1 cellular context compared by ENCODE assay signal in genomic region chr2:15766303-15766861, GRCh38.
A peak's percentile ranks its signal among the peaks of the same experiment; 100 is the strongest.
TF ChIP-seq lines count a peak whose summit lies in the region.

No MANE protein-coding gene starts in this region.

TF ChIP-seq in HepG2, 621 proteins besides CTCF, POLR2A, EP300 and RAD21 (continued from another document and continues in another):
- no peak for TF ChIP-seq ZHX2 (IDR thresholded peaks at IDR 0.05; ENCODE audit: low read depth)
- no peak for TF ChIP-seq ZHX2 (CRISPR knock-in tag; IDR thresholded peaks at IDR 0.05; ENCODE audit: borderline replicate concordance)
- TF ChIP-seq ZBTB10 (CRISPR knock-in tag; IDR thresholded peaks at IDR 0.05; ENCODE audit: borderline replicate concordance): no peak
- TF ChIP-seq ARID5B (CRISPR knock-in tag; IDR thresholded peaks at IDR 0.05): peak; percentile 97
- peak; percentile 91 for TF ChIP-seq FOXO1 (CRISPR knock-in tag; IDR thresholded peaks at IDR 0.05)
- TF ChIP-seq, protein P1, sequence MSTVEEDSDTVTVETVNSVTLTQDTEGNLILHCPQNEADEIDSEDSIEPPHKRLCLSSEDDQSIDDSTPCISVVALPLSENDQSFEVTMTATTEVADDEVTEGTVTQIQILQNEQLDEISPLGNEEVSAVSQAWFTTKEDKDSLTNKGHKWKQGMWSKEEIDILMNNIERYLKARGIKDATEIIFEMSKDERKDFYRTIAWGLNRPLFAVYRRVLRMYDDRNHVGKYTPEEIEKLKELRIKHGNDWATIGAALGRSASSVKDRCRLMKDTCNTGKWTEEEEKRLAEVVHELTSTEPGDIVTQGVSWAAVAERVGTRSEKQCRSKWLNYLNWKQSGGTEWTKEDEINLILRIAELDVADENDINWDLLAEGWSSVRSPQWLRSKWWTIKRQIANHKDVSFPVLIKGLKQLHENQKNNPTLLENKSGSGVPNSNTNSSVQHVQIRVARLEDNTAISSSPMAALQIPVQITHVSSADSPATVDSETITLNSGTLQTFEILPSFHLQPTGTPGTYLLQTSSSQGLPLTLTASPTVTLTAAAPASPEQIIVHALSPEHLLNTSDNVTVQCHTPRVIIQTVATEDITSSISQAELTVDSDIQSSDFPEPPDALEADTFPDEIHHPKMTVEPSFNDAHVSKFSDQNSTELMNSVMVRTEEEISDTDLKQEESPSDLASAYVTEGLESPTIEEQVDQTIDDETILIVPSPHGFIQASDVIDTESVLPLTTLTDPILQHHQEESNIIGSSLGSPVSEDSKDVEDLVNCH (CRISPR knock-in tag; IDR thresholded peaks at IDR 0.05): no peak
- no peak for TF ChIP-seq SNAPC4 (CRISPR knock-in tag; IDR thresholded peaks at IDR 0.05)
- 0 out of 2 replicates have a peak, but pooled peaks have one; percentile 27 for TF ChIP-seq ZNF30 (CRISPR knock-in tag; IDR thresholded peaks at IDR 0.05)
- TF ChIP-seq DPF2 (CRISPR knock-in tag; IDR thresholded peaks at IDR 0.05; ENCODE audit: borderline replicate concordance, low read depth): no peak
- no peak for TF ChIP-seq PRPF4 (IDR thresholded peaks at IDR 0.05; ENCODE audit: low read depth, low read length, poor library complexity, severe bottlenecking)
- TF ChIP-seq, protein P2, sequence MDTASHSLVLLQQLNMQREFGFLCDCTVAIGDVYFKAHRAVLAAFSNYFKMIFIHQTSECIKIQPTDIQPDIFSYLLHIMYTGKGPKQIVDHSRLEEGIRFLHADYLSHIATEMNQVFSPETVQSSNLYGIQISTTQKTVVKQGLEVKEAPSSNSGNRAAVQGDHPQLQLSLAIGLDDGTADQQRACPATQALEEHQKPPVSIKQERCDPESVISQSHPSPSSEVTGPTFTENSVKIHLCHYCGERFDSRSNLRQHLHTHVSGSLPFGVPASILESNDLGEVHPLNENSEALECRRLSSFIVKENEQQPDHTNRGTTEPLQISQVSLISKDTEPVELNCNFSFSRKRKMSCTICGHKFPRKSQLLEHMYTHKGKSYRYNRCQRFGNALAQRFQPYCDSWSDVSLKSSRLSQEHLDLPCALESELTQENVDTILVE (CRISPR knock-in tag; IDR thresholded peaks at IDR 0.05): peak; percentile 78; the same call in 1 of the 2 replicates
- no peak for TF ChIP-seq FOXM1 (CRISPR knock-in tag; IDR thresholded peaks at IDR 0.05)
- TF ChIP-seq, protein P3, sequence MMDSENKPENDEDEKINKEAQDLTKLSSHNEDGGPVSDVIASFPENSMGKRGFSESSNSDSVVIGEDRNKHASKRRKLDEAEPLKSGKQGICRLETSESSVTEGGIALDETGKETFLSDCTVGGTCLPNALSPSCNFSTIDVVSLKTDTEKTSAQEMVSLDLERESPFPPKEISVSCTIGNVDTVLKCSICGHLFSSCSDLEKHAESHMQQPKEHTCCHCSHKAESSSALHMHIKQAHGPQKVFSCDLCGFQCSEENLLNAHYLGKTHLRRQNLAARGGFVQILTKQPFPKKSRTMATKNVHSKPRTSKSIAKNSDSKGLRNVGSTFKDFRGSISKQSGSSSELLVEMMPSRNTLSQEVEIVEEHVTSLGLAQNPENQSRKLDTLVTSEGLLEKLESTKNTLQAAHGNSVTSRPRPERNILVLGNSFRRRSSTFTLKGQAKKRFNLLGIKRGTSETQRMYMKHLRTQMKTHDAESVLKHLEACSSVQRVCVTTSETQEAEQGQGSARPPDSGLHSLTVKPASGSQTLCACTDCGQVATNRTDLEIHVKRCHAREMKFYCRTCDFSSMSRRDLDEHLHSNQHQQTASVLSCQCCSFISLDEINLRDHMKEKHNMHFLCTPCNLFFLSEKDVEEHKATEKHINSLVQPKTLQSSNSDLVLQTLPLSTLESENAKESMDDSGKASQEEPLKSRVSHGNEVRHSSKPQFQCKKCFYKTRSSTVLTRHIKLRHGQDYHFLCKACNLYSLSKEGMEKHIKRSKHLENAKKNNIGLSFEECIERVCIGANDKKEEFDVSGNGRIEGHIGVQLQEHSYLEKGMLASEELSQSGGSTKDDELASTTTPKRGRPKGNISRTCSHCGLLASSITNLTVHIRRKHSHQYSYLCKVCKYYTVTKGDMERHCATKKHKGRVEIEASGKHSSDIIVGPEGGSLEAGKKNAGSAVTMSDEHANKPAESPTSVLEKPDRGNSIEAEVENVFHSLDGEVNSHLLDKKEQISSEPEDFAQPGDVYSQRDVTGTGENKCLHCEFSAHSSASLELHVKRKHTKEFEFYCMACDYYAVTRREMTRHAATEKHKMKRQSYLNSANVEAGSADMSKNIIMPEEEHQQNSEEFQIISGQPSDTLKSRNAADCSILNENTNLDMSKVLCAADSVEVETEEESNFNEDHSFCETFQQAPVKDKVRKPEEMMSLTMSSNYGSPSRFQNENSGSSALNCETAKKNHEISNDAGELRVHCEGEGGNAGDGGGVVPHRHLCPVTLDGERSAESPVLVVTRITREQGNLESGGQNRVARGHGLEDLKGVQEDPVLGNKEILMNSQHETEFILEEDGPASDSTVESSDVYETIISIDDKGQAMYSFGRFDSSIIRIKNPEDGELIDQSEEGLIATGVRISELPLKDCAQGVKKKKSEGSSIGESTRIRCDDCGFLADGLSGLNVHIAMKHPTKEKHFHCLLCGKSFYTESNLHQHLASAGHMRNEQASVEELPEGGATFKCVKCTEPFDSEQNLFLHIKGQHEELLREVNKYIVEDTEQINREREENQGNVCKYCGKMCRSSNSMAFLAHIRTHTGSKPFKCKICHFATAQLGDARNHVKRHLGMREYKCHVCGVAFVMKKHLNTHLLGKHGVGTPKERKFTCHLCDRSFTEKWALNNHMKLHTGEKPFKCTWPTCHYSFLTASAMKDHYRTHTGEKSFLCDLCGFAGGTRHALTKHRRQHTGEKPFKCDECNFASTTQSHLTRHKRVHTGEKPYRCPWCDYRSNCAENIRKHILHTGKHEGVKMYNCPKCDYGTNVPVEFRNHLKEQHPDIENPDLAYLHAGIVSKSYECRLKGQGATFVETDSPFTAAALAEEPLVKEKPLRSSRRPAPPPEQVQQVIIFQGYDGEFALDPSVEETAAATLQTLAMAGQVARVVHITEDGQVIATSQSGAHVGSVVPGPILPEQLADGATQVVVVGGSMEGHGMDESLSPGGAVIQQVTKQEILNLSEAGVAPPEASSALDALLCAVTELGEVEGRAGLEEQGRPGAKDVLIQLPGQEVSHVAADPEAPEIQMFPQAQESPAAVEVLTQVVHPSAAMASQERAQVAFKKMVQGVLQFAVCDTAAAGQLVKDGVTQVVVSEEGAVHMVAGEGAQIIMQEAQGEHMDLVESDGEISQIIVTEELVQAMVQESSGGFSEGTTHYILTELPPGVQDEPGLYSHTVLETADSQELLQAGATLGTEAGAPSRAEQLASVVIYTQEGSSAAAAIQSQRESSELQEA (CRISPR knock-in tag; IDR thresholded peaks at IDR 0.05; ENCODE audit: not compliant biosample characterization): no peak
- TF ChIP-seq ZNF207 (IDR thresholded peaks at IDR 0.05; ENCODE audit: borderline replicate concordance): no peak
- peak; percentile 99 for TF ChIP-seq RARA (CRISPR knock-in tag; IDR thresholded peaks at IDR 0.05)
- TF ChIP-seq ZNF562 (CRISPR knock-in tag; IDR thresholded peaks at IDR 0.05; ENCODE audit: borderline replicate concordance): no peak
